Comparison of ENCODE assay signal across 1 cellular context in the genomic region with DNA sequence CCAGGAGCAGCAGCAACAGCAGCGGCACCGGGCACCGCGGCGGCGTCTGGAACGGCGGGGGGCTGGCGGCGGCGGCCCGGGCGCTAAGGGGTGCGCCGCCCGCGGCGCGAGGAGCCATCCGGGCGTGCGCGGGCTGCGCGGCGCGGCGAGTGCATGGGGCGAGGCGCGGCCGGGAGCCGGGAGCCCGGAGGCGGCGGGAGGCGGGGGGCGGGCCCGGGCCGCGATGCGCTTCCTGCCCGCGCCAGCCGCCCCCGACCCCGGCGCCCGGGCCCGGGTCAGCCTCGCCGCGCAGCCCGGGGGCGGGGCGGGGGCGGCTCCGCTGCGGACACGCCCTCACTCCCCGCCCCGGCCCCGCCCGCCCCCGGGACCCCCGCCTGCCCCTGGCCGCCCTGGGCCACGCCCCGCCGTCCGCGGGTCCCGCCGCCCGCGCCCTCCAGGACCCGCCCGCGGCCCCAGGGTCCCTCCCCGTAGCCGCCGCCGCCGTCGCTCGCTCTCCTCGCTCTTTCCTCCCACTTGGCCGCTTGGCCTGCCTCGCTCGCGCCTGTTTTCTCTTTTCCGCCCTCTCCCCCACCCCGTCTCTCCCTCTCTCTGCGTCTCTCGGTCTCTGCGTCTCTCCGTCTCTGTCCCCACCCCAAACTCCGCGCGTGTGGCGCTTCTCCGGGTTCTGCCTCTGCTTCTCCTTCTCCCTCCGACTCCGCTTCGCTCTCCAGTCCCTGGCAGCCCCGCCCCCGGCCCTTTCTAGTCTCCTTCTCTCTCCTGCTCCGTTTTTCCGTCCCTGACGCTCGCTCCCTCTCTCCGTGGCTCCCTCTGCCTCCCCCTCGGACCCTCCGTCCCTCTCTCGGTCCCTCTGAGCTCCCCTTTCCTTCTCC.
TF ChIP-seq lines count a peak whose summit lies in the region.

A gene with protein sequence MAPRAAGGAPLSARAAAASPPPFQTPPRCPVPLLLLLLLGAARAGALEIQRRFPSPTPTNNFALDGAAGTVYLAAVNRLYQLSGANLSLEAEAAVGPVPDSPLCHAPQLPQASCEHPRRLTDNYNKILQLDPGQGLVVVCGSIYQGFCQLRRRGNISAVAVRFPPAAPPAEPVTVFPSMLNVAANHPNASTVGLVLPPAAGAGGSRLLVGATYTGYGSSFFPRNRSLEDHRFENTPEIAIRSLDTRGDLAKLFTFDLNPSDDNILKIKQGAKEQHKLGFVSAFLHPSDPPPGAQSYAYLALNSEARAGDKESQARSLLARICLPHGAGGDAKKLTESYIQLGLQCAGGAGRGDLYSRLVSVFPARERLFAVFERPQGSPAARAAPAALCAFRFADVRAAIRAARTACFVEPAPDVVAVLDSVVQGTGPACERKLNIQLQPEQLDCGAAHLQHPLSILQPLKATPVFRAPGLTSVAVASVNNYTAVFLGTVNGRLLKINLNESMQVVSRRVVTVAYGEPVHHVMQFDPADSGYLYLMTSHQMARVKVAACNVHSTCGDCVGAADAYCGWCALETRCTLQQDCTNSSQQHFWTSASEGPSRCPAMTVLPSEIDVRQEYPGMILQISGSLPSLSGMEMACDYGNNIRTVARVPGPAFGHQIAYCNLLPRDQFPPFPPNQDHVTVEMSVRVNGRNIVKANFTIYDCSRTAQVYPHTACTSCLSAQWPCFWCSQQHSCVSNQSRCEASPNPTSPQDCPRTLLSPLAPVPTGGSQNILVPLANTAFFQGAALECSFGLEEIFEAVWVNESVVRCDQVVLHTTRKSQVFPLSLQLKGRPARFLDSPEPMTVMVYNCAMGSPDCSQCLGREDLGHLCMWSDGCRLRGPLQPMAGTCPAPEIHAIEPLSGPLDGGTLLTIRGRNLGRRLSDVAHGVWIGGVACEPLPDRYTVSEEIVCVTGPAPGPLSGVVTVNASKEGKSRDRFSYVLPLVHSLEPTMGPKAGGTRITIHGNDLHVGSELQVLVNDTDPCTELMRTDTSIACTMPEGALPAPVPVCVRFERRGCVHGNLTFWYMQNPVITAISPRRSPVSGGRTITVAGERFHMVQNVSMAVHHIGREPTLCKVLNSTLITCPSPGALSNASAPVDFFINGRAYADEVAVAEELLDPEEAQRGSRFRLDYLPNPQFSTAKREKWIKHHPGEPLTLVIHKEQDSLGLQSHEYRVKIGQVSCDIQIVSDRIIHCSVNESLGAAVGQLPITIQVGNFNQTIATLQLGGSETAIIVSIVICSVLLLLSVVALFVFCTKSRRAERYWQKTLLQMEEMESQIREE (N-terminal part only) (minus strand): TSS at position 155 of the 869 bp plus-strand sequence. CDS start 37 bp downstream, at position 118.

TF ChIP-seq in HEK293, 187 proteins besides CTCF, POLR2A, EP300 and RAD21 (continued from another document and continues in another):
- TF ChIP-seq, protein P1, sequence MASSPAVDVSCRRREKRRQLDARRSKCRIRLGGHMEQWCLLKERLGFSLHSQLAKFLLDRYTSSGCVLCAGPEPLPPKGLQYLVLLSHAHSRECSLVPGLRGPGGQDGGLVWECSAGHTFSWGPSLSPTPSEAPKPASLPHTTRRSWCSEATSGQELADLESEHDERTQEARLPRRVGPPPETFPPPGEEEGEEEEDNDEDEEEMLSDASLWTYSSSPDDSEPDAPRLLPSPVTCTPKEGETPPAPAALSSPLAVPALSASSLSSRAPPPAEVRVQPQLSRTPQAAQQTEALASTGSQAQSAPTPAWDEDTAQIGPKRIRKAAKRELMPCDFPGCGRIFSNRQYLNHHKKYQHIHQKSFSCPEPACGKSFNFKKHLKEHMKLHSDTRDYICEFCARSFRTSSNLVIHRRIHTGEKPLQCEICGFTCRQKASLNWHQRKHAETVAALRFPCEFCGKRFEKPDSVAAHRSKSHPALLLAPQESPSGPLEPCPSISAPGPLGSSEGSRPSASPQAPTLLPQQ (tag by site-specific recombination; IDR thresholded peaks at IDR 0.05), result peak; percentile 48; the same call in 1 of the 2 replicates
- TF ChIP-seq YY2 (tag by site-specific recombination; IDR thresholded peaks at IDR 0.05) (no peak), ZNF837 (tag by site-specific recombination; IDR thresholded peaks at IDR 0.05) (no peak), ZNF560 (tag by site-specific recombination; IDR thresholded peaks at IDR 0.05; ENCODE audit: borderline replicate concordance) (no peak), ZNF394 (tag by site-specific recombination; IDR thresholded peaks at IDR 0.05; ENCODE audit: borderline replicate concordance) (peak; percentile 99), GFI1B (tag by site-specific recombination; IDR thresholded peaks at IDR 0.05) (no peak), ZNF521 (tag by site-specific recombination; IDR thresholded peaks at IDR 0.05) (no peak), ZNF114 (tag by site-specific recombination; IDR thresholded peaks at IDR 0.05) (no peak), EGR2 (tag by site-specific recombination; IDR thresholded peaks at IDR 0.05; ENCODE audit: low read depth) (peak; percentile 85), TCF7L2 (IDR thresholded peaks at IDR 0.05; ENCODE audit: borderline replicate concordance, low read depth, low read length) (no peak), ZNF600 (tag by site-specific recombination; IDR thresholded peaks at IDR 0.05) (peak; percentile 80), ZNF292 (tag by site-specific recombination; IDR thresholded peaks at IDR 0.05; ENCODE audit: borderline replicate concordance, low read depth) (no peak), KLF1 (tag by site-specific recombination; IDR thresholded peaks at IDR 0.05) (peak; percentile 92), ZBTB17 (tag by site-specific recombination; IDR thresholded peaks at IDR 0.05) (peak; percentile 91), GLIS2 (tag by site-specific recombination; IDR thresholded peaks at IDR 0.05) (peak; percentile 38; the same call in 1 of the 2 replicates), HOXD13 (CRISPR knock-in tag; IDR thresholded peaks at IDR 0.05; ENCODE audit: borderline replicate concordance) (no peak), MYNN (tag by site-specific recombination; IDR thresholded peaks at IDR 0.05; ENCODE audit: borderline replicate concordance) (no peak), ZNF214 (tag by site-specific recombination; IDR thresholded peaks at IDR 0.05; ENCODE audit: borderline replicate concordance) (no peak), ZNF510 (tag by site-specific recombination; IDR thresholded peaks at IDR 0.05; ENCODE audit: insufficient replicate concordance) (no peak), ZNF596 (tag by site-specific recombination; IDR thresholded peaks at IDR 0.05) (peak; percentile 74; the same call in 1 of the 2 replicates), ZNF266 (tag by site-specific recombination; IDR thresholded peaks at IDR 0.05; ENCODE audit: low read depth) (no peak), ZXDB (tag by site-specific recombination; IDR thresholded peaks at IDR 0.05) (0 out of 2 replicates have a peak, but pooled peaks have one; percentile 30), ZNF174 (tag by site-specific recombination; IDR thresholded peaks at IDR 0.05) (no peak), BCL11A (tag by site-specific recombination; IDR thresholded peaks at IDR 0.05; ENCODE audit: low read depth) (0 out of 2 replicates have a peak, but pooled peaks have one; percentile 13), YY1 (tag by site-specific recombination; IDR thresholded peaks at IDR 0.05) (no peak), ZNF530 (tag by site-specific recombination; IDR thresholded peaks at IDR 0.05; ENCODE audit: low read depth) (no peak), ZNF747 (tag by site-specific recombination; IDR thresholded peaks at IDR 0.05) (no peak), ZNF843 (tag by site-specific recombination; IDR thresholded peaks at IDR 0.05) (peak; percentile 36; the same call in 1 of the 2 replicates), ZNF423 (tag by site-specific recombination; IDR thresholded peaks at IDR 0.05) (no peak), ZEB2 (tag by site-specific recombination; IDR thresholded peaks at IDR 0.05) (peak; percentile 68), ZNF785 (tag by site-specific recombination; IDR thresholded peaks at IDR 0.05) (no peak), ZNF391 (tag by site-specific recombination; IDR thresholded peaks at IDR 0.05; ENCODE audit: borderline replicate concordance, low read depth) (peak; percentile 44; the same call in 1 of the 2 replicates), SCRT1 (tag by site-specific recombination; IDR thresholded peaks at IDR 0.05; ENCODE audit: borderline replicate concordance) (no peak), KLF8 (tag by site-specific recombination; IDR thresholded peaks at IDR 0.05) (peak; percentile 90)
- TF ChIP-seq, protein P2, sequence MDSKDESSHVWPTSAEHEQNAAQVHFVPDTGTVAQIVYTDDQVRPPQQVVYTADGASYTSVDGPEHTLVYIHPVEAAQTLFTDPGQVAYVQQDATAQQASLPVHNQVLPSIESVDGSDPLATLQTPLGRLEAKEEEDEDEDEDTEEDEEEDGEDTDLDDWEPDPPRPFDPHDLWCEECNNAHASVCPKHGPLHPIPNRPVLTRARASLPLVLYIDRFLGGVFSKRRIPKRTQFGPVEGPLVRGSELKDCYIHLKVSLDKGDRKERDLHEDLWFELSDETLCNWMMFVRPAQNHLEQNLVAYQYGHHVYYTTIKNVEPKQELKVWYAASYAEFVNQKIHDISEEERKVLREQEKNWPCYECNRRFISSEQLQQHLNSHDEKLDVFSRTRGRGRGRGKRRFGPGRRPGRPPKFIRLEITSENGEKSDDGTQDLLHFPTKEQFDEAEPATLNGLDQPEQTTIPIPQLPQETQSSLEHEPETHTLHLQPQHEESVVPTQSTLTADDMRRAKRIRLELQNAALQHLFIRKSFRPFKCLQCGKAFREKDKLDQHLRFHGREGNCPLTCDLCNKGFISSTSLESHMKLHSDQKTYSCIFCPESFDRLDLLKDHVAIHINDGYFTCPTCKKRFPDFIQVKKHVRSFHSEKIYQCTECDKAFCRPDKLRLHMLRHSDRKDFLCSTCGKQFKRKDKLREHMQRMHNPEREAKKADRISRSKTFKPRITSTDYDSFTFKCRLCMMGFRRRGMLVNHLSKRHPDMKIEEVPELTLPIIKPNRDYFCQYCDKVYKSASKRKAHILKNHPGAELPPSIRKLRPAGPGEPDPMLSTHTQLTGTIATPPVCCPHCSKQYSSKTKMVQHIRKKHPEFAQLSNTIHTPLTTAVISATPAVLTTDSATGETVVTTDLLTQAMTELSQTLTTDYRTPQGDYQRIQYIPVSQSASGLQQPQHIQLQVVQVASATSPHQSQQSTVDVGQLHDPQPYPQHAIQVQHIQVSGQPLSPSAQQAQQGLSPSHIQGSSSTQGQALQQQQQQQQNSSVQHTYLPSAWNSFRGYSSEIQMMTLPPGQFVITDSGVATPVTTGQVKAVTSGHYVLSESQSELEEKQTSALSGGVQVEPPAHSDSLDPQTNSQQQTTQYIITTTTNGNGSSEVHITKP (tag by site-specific recombination; IDR thresholded peaks at IDR 0.05), result 0 out of 2 replicates have a peak, but pooled peaks have one; percentile 5
- TF ChIP-seq, protein P3, sequence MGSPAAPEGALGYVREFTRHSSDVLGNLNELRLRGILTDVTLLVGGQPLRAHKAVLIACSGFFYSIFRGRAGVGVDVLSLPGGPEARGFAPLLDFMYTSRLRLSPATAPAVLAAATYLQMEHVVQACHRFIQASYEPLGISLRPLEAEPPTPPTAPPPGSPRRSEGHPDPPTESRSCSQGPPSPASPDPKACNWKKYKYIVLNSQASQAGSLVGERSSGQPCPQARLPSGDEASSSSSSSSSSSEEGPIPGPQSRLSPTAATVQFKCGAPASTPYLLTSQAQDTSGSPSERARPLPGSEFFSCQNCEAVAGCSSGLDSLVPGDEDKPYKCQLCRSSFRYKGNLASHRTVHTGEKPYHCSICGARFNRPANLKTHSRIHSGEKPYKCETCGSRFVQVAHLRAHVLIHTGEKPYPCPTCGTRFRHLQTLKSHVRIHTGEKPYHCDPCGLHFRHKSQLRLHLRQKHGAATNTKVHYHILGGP (tag by site-specific recombination; IDR thresholded peaks at IDR 0.05), result no peak
- TF ChIP-seq, protein P4, sequence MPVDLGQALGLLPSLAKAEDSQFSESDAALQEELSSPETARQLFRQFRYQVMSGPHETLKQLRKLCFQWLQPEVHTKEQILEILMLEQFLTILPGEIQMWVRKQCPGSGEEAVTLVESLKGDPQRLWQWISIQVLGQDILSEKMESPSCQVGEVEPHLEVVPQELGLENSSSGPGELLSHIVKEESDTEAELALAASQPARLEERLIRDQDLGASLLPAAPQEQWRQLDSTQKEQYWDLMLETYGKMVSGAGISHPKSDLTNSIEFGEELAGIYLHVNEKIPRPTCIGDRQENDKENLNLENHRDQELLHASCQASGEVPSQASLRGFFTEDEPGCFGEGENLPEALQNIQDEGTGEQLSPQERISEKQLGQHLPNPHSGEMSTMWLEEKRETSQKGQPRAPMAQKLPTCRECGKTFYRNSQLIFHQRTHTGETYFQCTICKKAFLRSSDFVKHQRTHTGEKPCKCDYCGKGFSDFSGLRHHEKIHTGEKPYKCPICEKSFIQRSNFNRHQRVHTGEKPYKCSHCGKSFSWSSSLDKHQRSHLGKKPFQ (tag by site-specific recombination; IDR thresholded peaks at IDR 0.05), result no peak
- TF ChIP-seq, protein P5, sequence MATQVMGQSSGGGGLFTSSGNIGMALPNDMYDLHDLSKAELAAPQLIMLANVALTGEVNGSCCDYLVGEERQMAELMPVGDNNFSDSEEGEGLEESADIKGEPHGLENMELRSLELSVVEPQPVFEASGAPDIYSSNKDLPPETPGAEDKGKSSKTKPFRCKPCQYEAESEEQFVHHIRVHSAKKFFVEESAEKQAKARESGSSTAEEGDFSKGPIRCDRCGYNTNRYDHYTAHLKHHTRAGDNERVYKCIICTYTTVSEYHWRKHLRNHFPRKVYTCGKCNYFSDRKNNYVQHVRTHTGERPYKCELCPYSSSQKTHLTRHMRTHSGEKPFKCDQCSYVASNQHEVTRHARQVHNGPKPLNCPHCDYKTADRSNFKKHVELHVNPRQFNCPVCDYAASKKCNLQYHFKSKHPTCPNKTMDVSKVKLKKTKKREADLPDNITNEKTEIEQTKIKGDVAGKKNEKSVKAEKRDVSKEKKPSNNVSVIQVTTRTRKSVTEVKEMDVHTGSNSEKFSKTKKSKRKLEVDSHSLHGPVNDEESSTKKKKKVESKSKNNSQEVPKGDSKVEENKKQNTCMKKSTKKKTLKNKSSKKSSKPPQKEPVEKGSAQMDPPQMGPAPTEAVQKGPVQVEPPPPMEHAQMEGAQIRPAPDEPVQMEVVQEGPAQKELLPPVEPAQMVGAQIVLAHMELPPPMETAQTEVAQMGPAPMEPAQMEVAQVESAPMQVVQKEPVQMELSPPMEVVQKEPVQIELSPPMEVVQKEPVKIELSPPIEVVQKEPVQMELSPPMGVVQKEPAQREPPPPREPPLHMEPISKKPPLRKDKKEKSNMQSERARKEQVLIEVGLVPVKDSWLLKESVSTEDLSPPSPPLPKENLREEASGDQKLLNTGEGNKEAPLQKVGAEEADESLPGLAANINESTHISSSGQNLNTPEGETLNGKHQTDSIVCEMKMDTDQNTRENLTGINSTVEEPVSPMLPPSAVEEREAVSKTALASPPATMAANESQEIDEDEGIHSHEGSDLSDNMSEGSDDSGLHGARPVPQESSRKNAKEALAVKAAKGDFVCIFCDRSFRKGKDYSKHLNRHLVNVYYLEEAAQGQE (tag by site-specific recombination; IDR thresholded peaks at IDR 0.05), result no peak
- TF ChIP-seq, protein P6, sequence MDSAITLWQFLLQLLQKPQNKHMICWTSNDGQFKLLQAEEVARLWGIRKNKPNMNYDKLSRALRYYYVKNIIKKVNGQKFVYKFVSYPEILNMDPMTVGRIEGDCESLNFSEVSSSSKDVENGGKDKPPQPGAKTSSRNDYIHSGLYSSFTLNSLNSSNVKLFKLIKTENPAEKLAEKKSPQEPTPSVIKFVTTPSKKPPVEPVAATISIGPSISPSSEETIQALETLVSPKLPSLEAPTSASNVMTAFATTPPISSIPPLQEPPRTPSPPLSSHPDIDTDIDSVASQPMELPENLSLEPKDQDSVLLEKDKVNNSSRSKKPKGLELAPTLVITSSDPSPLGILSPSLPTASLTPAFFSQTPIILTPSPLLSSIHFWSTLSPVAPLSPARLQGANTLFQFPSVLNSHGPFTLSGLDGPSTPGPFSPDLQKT (IDR thresholded peaks at IDR 0.05; ENCODE audit: borderline replicate concordance, low read depth, low read length), result no peak
